10 cellular contexts compared by ENCODE assay signal in genomic region chr15:45573961-45574629, GRCh38. TPM values are rescaled to one million over a fixed set of nuclear protein-coding genes. Genes with fewer than 3 reads are reported as not detected.
A peak's percentile ranks its signal among the peaks of the same experiment; 100 is the strongest.
DNase-seq lines count a peak whose midpoint lies in the region; ATAC-seq, FAIRE-seq and TF ChIP-seq lines count a peak whose summit lies in the region.
"Had no signal": no experiment of that assay in that cellular context is flagged by ENCODE, and none has a peak within 500 bp of the region (broad histone marks: within the 10 kb centered on the region; RNA-seq: fewer than 3 reads in every experiment).

No MANE protein-coding gene starts in this region.

- no peak overlapping the region for H2BK120ac ChIP-seq in mesenchymal stem cell (ENCODE audit: low read depth, low read length)

- H2BK15ac ChIP-seq in mesenchymal stem cell (ENCODE audit: low read depth, poor library complexity, severe bottlenecking): no peak overlapping the region

- H3K27me3 ChIP-seq in astrocyte (ENCODE audit: insufficient read depth, low read length) (no peaks in the 10 kb centered on the region), mesenchymal stem cell (ENCODE audit: control insufficient read depth in 1 of 2, insufficient read depth in 1 of 2, low read length in 2 of 2) (peaks cover 4 to 17% of the 10 kb centered on the region in 2 experiments)

- H2BK5ac ChIP-seq in mesenchymal stem cell (ENCODE audit: low read depth, low read length, poor library complexity, severe bottlenecking): no peak overlapping the region

- H3K79me1 ChIP-seq in mesenchymal stem cell (replicated peaks; ENCODE audit: low read length, poor library complexity, severe bottlenecking): no peaks in the 10 kb centered on the region

- no peak overlapping the region for H4K91ac ChIP-seq in mesenchymal stem cell (ENCODE audit: low read length)

- H3K4me1 Mint-ChIP-seq in astrocyte (ENCODE audit: low read depth, unreplicated experiment): no peaks in the 10 kb centered on the region
- H3K4me1 Mint-ChIP-seq: T-cell had no signal

- no peak overlapping the region for H3K9ac ChIP-seq in astrocyte (ENCODE audit: low read length)
- no peak overlapping the region for H3K9ac ChIP-seq in mesenchymal stem cell (ENCODE audit: low read length)

- H3K9me3 ChIP-seq in astrocyte (ENCODE audit: insufficient read depth, low read depth, low read length): peaks cover 4% of the 10 kb centered on the region
- peaks cover 5% of the 10 kb centered on the region for H3K9me3 ChIP-seq in mesenchymal stem cell (ENCODE audit: control insufficient read depth, low read length)

- peaks cover 4% of the 10 kb centered on the region for H3K9me3 Mint-ChIP-seq in astrocyte (ENCODE audit: unreplicated experiment)
- H3K9me3 Mint-ChIP-seq: T-cell had no signal

- H3K36me3 ChIP-seq in astrocyte (ENCODE audit: insufficient read depth, low read length): no peaks in the 10 kb centered on the region
- H3K36me3 ChIP-seq in mesenchymal stem cell (ENCODE audit: control insufficient read depth in 1 of 2, insufficient read depth in 2 of 2, low read depth in 1 of 2, low read length in 2 of 2): no peaks in the 10 kb centered on the region

- TF ChIP-seq CTCF in astrocyte (IDR thresholded peaks at IDR 0.05; ENCODE audit: insufficient read depth, low read depth, low read length): peak; percentile 8

- no peak overlapping the region for H3K4me2 ChIP-seq in astrocyte (ENCODE audit: low read length)
- H3K4me2 ChIP-seq in mesenchymal stem cell (ENCODE audit: low read length, poor library complexity, severe bottlenecking): no peak overlapping the region

- H3K27ac ChIP-seq in astrocyte (ENCODE audit: low read depth, low read length): no peak overlapping the region
- H3K27ac ChIP-seq in mesenchymal stem cell (ENCODE audit: low read length, poor library complexity, severe bottlenecking): no peak overlapping the region
- H3K27ac ChIP-seq: epithelial cell of prostate had no signal

- H2BK12ac ChIP-seq in mesenchymal stem cell (ENCODE audit: low read length in 2 of 2): no peak overlapping the region

- no peak overlapping the region for H3K27ac Mint-ChIP-seq in astrocyte (ENCODE audit: unreplicated experiment)
- H3K27ac Mint-ChIP-seq: T-cell had no signal

- H3K36me3 Mint-ChIP-seq in astrocyte (ENCODE audit: low read depth, unreplicated experiment): no peaks in the 10 kb centered on the region
- H3K36me3 Mint-ChIP-seq: T-cell had no signal

- H3K4me1 ChIP-seq in astrocyte (ENCODE audit: insufficient read depth, low read length) (no peaks in the 10 kb centered on the region), mesenchymal stem cell (ENCODE audit: control insufficient read depth, insufficient read depth, low read depth, low read length) (peaks cover 3% of the 10 kb centered on the region)

- no peak overlapping the region for H3K23ac ChIP-seq in mesenchymal stem cell (ENCODE audit: low read length in 2 of 2)

- no peak overlapping the region for H3K18ac ChIP-seq in mesenchymal stem cell (ENCODE audit: low read depth in 1 of 2, low read length in 2 of 2)

- no peaks in the 10 kb centered on the region for H3K79me2 ChIP-seq in astrocyte (ENCODE audit: insufficient read depth, low read length)

- H3K4me3 ChIP-seq in Jurkat, Clone E6-1 (ENCODE audit: low read length): no peak overlapping the region
- no peak overlapping the region for H3K4me3 ChIP-seq in astrocyte (ENCODE audit: insufficient read depth, low read depth, low read length)
- H3K4me3 ChIP-seq in mesenchymal stem cell (ENCODE audit: insufficient read depth in 1 of 2, low read depth in 1 of 2, low read length in 2 of 2): no peak overlapping the region

- no peak overlapping the region for H3K14ac ChIP-seq in mesenchymal stem cell (ENCODE audit: low read length in 2 of 2)

- H3K27me3 Mint-ChIP-seq in astrocyte (ENCODE audit: low read depth, unreplicated experiment): peaks cover 15% of the 10 kb centered on the region

- H3K4ac ChIP-seq in mesenchymal stem cell (ENCODE audit: low read depth in 1 of 2, low read length in 2 of 2): no peak overlapping the region

- ATAC-seq in HG03039 (IDR thresholded peaks at IDR 0.05; ENCODE audit: unreplicated experiment) (no peak), HG03175 (IDR thresholded peaks at IDR 0.05; ENCODE audit: unreplicated experiment) (no peak)

- FAIRE-seq in astrocyte (lab: Jason Lieb, UNC): no peak
- FAIRE-seq in RCC 7860 (lab: Jason Lieb, UNC): no peak

- no peak overlapping the region for H3K4me3 Mint-ChIP-seq in astrocyte (ENCODE audit: unreplicated experiment)
- H3K4me3 Mint-ChIP-seq: T-cell had no signal

- WGBS in mesenchymal stem cell: 75% methylated on average over 4 of the region's 7 CpGs

- no peak overlapping the region for H4K8ac ChIP-seq in mesenchymal stem cell (ENCODE audit: low read length)

- DNase-seq in EL (peak; percentile 38), astrocyte (ENCODE audit: low read depth) (no peak), mesenchymal stem cell (peak; percentile 40), DMS153 (lab: John Stamatoyannopoulos, UW) (no peak), RCC 7860 (ENCODE audit: low spot score) (no peak)
- peak; percentile 44 for DNase-seq in Jurkat, Clone E6-1 (ENCODE audit: low read depth, low spot score)

- no peaks in the 10 kb centered on the region for H4K20me1 ChIP-seq in astrocyte (ENCODE audit: insufficient read depth, low read length)

- no peak overlapping the region for H2AK5ac ChIP-seq in mesenchymal stem cell (ENCODE audit: low read length, severe bottlenecking)

- H2AFZ ChIP-seq in astrocyte (ENCODE audit: low read depth, low read length) (no peak overlapping the region), mesenchymal stem cell (ENCODE audit: low read depth, low read length) (no peak overlapping the region)

RNA-seq across cellular contexts. Expression of gene BLOC1S6, which starts 13.1 kb away (rescaled TPM):
- polyA plus RNA-seq in Jurkat, Clone E6-1 (2012; ENCODE audit: insufficient read depth, insufficient read length): 54.6 TPM
- 62.3 and 64.2 TPM in 2 replicates for total RNA-seq in astrocyte
- 41.8 TPM for polyA plus RNA-seq in mesenchymal stem cell (2013, experiment 1 of 2)
- polyA plus RNA-seq in mesenchymal stem cell (2013, experiment 2 of 2): 43.1 TPM

RNA-seq across cellular contexts. Expression of gene SLC30A4, which starts 51.5 kb away (rescaled TPM):
- polyA plus RNA-seq in Jurkat, Clone E6-1 (2012; ENCODE audit: insufficient read depth, insufficient read length): 4.9 TPM
- 6.8 and 8.0 TPM in 2 replicates for total RNA-seq in astrocyte
- 4.6 TPM for polyA plus RNA-seq in mesenchymal stem cell (2013, experiment 1 of 2)
- polyA plus RNA-seq in mesenchymal stem cell (2013, experiment 2 of 2): 4.9 TPM

Comparison
In these comparisons a context has a peak if more than half of its experiments do, and no peak if none do; other contexts are left out.
1. DNase-seq: peak in EL (single experiment), Jurkat, Clone E6-1 (single experiment) and mesenchymal stem cell (single experiment); none in astrocyte (single experiment), DMS153 (single experiment) and RCC 7860 (single experiment).